15 cellular contexts compared by ENCODE assay signal in the genomic region with DNA sequence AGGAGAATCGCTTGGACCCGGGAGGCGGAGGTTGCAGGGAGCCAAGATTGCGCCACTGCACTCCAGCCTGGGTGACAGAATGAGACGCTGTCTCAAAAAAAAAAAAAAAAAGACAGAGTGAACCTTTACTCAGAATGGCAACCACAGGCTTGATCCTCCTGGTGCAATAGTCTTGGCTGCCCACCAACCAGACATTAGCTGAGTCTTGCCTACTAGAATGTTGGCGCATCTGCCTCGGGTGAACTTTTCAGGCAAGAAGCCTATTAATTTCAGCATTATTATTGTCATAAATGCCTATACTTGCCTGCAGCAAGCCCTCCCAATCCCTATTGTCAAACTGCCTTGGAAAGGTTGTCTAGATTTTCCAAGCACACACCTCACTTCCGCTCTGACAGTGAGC. TPM values are rescaled to one million over a fixed set of nuclear protein-coding genes. Genes with fewer than 3 reads are reported as not detected.
DNase-seq lines count a peak whose midpoint lies in the region; ATAC-seq and TF ChIP-seq lines count a peak whose summit lies in the region.
"Had no signal": no experiment of that assay in that cellular context is flagged by ENCODE, and none has a peak within 500 bp of the region (broad histone marks: within the 10 kb centered on the region; RNA-seq: fewer than 3 reads in every experiment).

No MANE protein-coding gene starts in this region.

- BruUV-seq in mammary epithelial cell (replicated peaks; lab: Mats Ljungman, UMichigan), result no TSS peak
- BruUV-seq in MCF 10A (replicated peaks; lab: Mats Ljungman, UMichigan), result no TSS peak

- H4K20me1 ChIP-seq in mammary epithelial cell (ENCODE audit: insufficient read depth, low read length) (no peaks in the 10 kb centered on the region), SU-DHL-6 (ENCODE audit: low read depth, low read length) (no peaks in the 10 kb centered on the region; the same call in 1 of the 2 replicates)

- intact Hi-C loops in mammary epithelial cell (cut with micrococcal nuclease), result no loop called here
- intact Hi-C loops in MCF 10A (cut with micrococcal nuclease), result no loop called here
- intact Hi-C loops in esophagus squamous epithelium (cut with DNase I), result no loop called here

- POLR2A ChIA-PET in MCF 10A (lab: Yijun Ruan, JAX), result no interaction called here

- H3K4me3 Mint-ChIP-seq in MCF 10A (ENCODE audit: unreplicated experiment), result no peak overlapping the region

- dilution Hi-C loops in mammary epithelial cell (cut with HindIII; ENCODE audit: low sequenced_read_pairs), result no loop called here

- H3K36me3 Mint-ChIP-seq in MCF 10A (ENCODE audit: insufficient read depth, unreplicated experiment), result no peaks in the 10 kb centered on the region

- WGBS in mammary epithelial cell (ENCODE audit: low coverage, missing lambda C conversion rate), result 68% methylated on average over 7 of the region's 8 CpGs
- 38 to 44% methylated on average over 8 of the region's 8 CpGs for WGBS in esophagus squamous epithelium, 2 donors

- in situ Hi-C loops in mammary epithelial cell (cut with MboI; ENCODE audit: low sequenced_read_pairs in 2 of 2), result no loop called here
- in situ Hi-C loops in KBM-7 (cut with MboI; ENCODE audit: low pct_unique_long_range_greater_than_20kb, low sequenced_read_pairs), result loop anchor here (25.0 kb wide), 1 partner anchor 139 kb away; no protein-coding TSS in a partner anchor

- no peaks in the 10 kb centered on the region for H3K9me2 ChIP-seq in SU-DHL-6 (replicated peaks; ENCODE audit: insufficient read depth, low read length)

- H3K9me3 ChIP-seq in mammary epithelial cell (replicated peaks; ENCODE audit: insufficient read depth, low read length) (no peaks in the 10 kb centered on the region), SU-DHL-6 (ENCODE audit: insufficient read depth, low read length) (no peaks in the 10 kb centered on the region), esophagus squamous epithelium (no peaks in the 10 kb centered on the region)

- H3K27me3 Mint-ChIP-seq in MCF 10A (ENCODE audit: insufficient read depth, unreplicated experiment), result no peaks in the 10 kb centered on the region
- H3K27me3 Mint-ChIP-seq: type B pancreatic cell had no signal

- peaks cover 31% of the 10 kb centered on the region for H3K4me1 ChIP-seq in mammary epithelial cell (ENCODE audit: insufficient read depth, low read length)
- peaks cover 34 to 80% (median 34%) of the 10 kb centered on the region in 3 donors for H3K4me1 ChIP-seq in esophagus squamous epithelium

- H3K27me3 ChIP-seq in mammary epithelial cell (ENCODE audit: insufficient read depth, low read length) (no peaks in the 10 kb centered on the region), SU-DHL-6 (ENCODE audit: low read length) (no peaks in the 10 kb centered on the region), esophagus squamous epithelium (no peaks in the 10 kb centered on the region)

- H3K9me3 Mint-ChIP-seq in MCF 10A (ENCODE audit: unreplicated experiment), result no peaks in the 10 kb centered on the region
- H3K9me3 Mint-ChIP-seq: type B pancreatic cell had no signal

- ATAC-seq in HG02798 (IDR thresholded peaks at IDR 0.05; ENCODE audit: poor library complexity, unreplicated experiment), result no peak

- H3F3A ChIP-seq in SU-DHL-6 (ENCODE audit: insufficient read depth), result peaks cover 37% of the 10 kb centered on the region

- no peak overlapping the region for H3K4me3 ChIP-seq in mammary epithelial cell (replicated peaks in 1 of 3; ENCODE audit: insufficient read depth in 1 of 3, low read depth in 2 of 3, low read length in 3 of 3)
- no peak overlapping the region for H3K4me3 ChIP-seq in SU-DHL-6 (ENCODE audit: insufficient read depth, low read length, poor library complexity, severe bottlenecking)
- no peak overlapping the region for H3K4me3 ChIP-seq in esophagus squamous epithelium
- H3K4me3 ChIP-seq: SK-N-MC had no signal

- DNase-seq in mammary epithelial cell, result peak; percentile 79
- no peak for DNase-seq in MCF 10A (ENCODE audit: unreplicated experiment)
- no peak for DNase-seq in esophagus squamous epithelium (lab: John Stamatoyannopoulos, UW)
- DNase-seq in KBM-7, result no peak
- DNase-seq in NCI-H2107 treated with DMSO at 0.1 percent for 48 hours (lab: John Stamatoyannopoulos, UW; ENCODE audit: unreplicated experiment), result no peak
- no peak for DNase-seq in NCI-H82 (lab: John Stamatoyannopoulos, UW)
- DNase-seq: DMS79; kidney; NK-92 treated with Interleukin-12 subunit alpha and Interleukin-12 subunit beta, amount 100 ng/mL, for 24 hours; posterior cingulate gyrus had no signal

- no peak overlapping the region for H3K9ac ChIP-seq in mammary epithelial cell (ENCODE audit: insufficient read depth, low read length)
- peak overlapping the region; percentile 87; the same call in 1 of the 2 replicates for H3K9ac ChIP-seq in SU-DHL-6 (ENCODE audit: low read length)
- H3K9ac ChIP-seq: KMS-11 had no signal

- H3K79me2 ChIP-seq in mammary epithelial cell (ENCODE audit: insufficient read depth, low read length) (peaks cover 72% of the 10 kb centered on the region), SU-DHL-6 (ENCODE audit: insufficient read depth, low read length) (peaks cover 97% of the 10 kb centered on the region)

- no peak for TF ChIP-seq POLR2A in esophagus squamous epithelium (IDR thresholded peaks at IDR 0.05)

- H3K27ac Mint-ChIP-seq in MCF 10A (ENCODE audit: low read depth, unreplicated experiment), result no peak overlapping the region

- H3K27ac ChIP-seq in mammary epithelial cell (ENCODE audit: insufficient read depth, low read depth, low read length), result no peak overlapping the region
- peak overlapping the region; percentile 69 for H3K27ac ChIP-seq in SU-DHL-6 (ENCODE audit: low read depth, low read length)
- peak overlapping the region; percentile 30 to 64 (median 49) for H3K27ac ChIP-seq in esophagus squamous epithelium
- H3K27ac ChIP-seq: KMS-11, SK-N-MC had no signal

- H3K4me2 ChIP-seq in mammary epithelial cell (ENCODE audit: insufficient read depth, low read depth, low read length) (peak overlapping the region; percentile 9), SU-DHL-6 (ENCODE audit: low read depth, low read length, poor library complexity, severe bottlenecking) (peak overlapping the region; percentile 97)
- H3K4me2 ChIP-seq: KMS-11 had no signal

- peaks cover 28% of the 10 kb centered on the region for H3K4me1 Mint-ChIP-seq in MCF 10A (ENCODE audit: insufficient read depth, unreplicated experiment)

- TF ChIP-seq CTCF in mammary epithelial cell (conservative IDR thresholded peaks at IDR 0.05 in 1 of 2, IDR thresholded peaks at IDR 0.05 in 1 of 2; ENCODE audit: extremely low read depth in 1 of 2, insufficient read depth in 1 of 2, low read depth in 1 of 2, low read length in 2 of 2), result no peak
- TF ChIP-seq CTCF in MCF 10A (IDR thresholded peaks at IDR 0.05; ENCODE audit: unreplicated experiment), result no peak
- TF ChIP-seq CTCF in SU-DHL-6 (IDR thresholded peaks at IDR 0.05; ENCODE audit: insufficient read depth, low read length, poor library complexity, severe bottlenecking), result no peak
- no peak for TF ChIP-seq CTCF in esophagus squamous epithelium (IDR thresholded peaks at IDR 0.05)

- H3K36me3 ChIP-seq in mammary epithelial cell (ENCODE audit: insufficient read depth, low read length) (no peaks in the 10 kb centered on the region), SU-DHL-6 (ENCODE audit: low read length) (peaks cover 7% of the 10 kb centered on the region; the same call in 1 of the 2 replicates), esophagus squamous epithelium (no peaks in the 10 kb centered on the region)

- CTCF ChIA-PET in mammary epithelial cell (lab: Charles Lee; ENCODE audit: low non-redundant PET), result no interaction called here
- CTCF ChIA-PET in MCF 10A (lab: Yijun Ruan, JAX), result no interaction called here

- no peak overlapping the region for H2AFZ ChIP-seq in mammary epithelial cell (ENCODE audit: low read depth, low read length)
- no peak overlapping the region for H2AFZ ChIP-seq in SU-DHL-6 (ENCODE audit: low read depth, low read length, severe bottlenecking)

RNA-seq across cellular contexts. Expression of a gene that starts 4.2 kb away (rescaled TPM):
- total RNA-seq in mammary epithelial cell (10 to 100 TPM; 35.5 to 43.1 TPM), MCF 10A (2022) (17.1 and 17.2 TPM in 2 replicates), esophagus squamous epithelium (10 to 100 TPM; 33.9 to 65.3 (median 44.6) TPM)
- 19.0 TPM for polyA plus RNA-seq in mammary epithelial cell
- 20.8 TPM for polyA minus RNA-seq in mammary epithelial cell
